22 cellular contexts compared by ENCODE assay signal in the genomic region with DNA sequence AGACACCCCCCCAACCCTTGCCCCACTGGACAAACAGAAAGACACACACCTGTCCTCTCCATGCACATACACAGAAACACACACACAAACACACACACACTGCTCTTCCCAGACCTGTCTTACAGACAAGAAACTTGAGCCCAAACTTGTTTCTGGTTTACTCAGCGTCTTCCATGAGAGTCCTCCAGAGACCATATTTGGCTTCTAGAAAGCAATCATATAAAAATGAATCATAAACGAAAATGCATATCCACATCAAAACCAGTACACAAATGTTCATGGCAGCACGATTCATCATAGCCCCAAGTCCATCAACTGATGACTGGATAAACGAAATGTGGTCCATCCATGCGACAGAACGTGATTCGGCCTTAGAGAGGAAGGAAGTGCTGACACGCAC.
"Had no signal": no experiment of that assay in that cellular context is flagged by ENCODE, and none has a peak within 500 bp of the region (broad histone marks: within the 10 kb centered on the region; RNA-seq: fewer than 3 reads in every experiment).

No MANE protein-coding gene starts in this region.

- H3K36me3 ChIP-seq: SJSA1 had no signal

- H3K27me3 ChIP-seq: SJSA1 had no signal

- H3K4me3 ChIP-seq: K562, SJSA1, SK-N-MC had no signal

- FAIRE-seq: K562, RCC 7860 had no signal

- DNase-seq: Kasumi-1, MM.1S, NCI-H1092 treated with DMSO at 0.1 percent for 48 hours, NCI-H1436, NCI-H187, NCI-H2029, NCI-H2081 treated with DMSO at 0.1 percent for 48 hours, NCI-H2171, NCI-H226, NCI-H446, NCI-H510A, NCI-H524 treated with DMSO at 0.1 percent for 48 hours, NCI-H69, NCI-H774, Right ventricle myocardium superior, RPMI8226, SIG-M5 had no signal

- H3K36me3 Mint-ChIP-seq: IgD-negative memory B cell had no signal

- H3K27ac Mint-ChIP-seq: IgD-negative memory B cell had no signal

- H3K4me3 Mint-ChIP-seq: IgD-negative memory B cell had no signal
